Comparison of ENCODE assay signal across 9 cellular contexts in genomic region chr6:93073811-93074210, GRCh38.
"Had no signal": no experiment of that assay in that cellular context is flagged by ENCODE, and none has a peak within 500 bp of the region (broad histone marks: within the 10 kb centered on the region; RNA-seq: fewer than 3 reads in every experiment).

No MANE protein-coding gene starts in this region.

- H3K4me2 ChIP-seq: GM23338, KMS-11 had no signal

- FAIRE-seq: H1, H54, HTR-8/SVneo had no signal

- DNase-seq: H9, HCEC 1CT, Karpas-422, KBM-7 had no signal

- ATAC-seq: GM23338 had no signal

- H3K4me3 ChIP-seq: GM23338 had no signal

- H3K9ac ChIP-seq: KMS-11 had no signal

- H3K27ac ChIP-seq: KMS-11 had no signal

- H2AFZ ChIP-seq: GM23338 had no signal
